9 cellular contexts compared by ENCODE assay signal in the genomic region with DNA sequence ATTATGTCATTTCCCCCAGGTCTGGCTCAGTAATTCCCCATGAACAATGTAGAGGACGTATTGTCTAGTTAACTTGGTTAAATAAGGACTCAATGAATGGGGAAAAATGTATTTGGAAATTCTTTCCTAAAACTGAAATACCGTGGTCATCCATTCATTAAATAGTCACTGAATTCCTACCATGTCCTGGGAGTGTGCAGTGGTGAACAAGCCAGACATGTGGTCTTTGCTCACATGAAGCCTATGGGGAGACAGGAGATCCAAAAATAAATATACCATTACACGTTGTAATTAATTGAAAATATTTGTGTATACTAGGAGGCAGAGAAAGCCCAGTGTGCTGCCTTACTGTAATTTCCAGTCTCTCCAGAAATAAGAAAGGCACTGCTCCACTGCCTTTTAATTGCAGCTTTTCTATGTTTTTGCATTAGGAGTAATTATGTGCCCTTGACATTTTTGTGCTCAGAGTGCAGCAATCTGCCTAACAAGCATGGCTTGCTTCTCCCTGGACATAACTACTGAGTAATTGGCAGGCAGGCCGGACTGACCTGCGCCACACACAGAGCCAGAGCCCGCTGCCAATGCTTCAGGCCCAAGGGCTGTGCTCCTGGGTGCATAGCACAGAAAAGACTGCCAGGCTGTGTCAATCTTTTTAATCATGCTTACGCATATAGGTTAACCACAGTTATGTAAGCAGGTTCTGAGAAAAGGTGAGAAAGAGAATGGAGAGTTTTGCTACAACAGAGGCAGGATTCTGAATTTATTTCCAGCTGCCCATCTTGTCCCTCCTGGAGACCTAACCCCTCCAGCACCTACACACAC. TPM values are rescaled to one million over a fixed set of nuclear protein-coding genes. Genes with fewer than 3 reads are reported as not detected.
DNase-seq lines count a peak whose midpoint lies in the region; ATAC-seq, FAIRE-seq and TF ChIP-seq lines count a peak whose summit lies in the region.
"Had no signal": no experiment of that assay in that cellular context is flagged by ENCODE, and none has a peak within 500 bp of the region (broad histone marks: within the 10 kb centered on the region; RNA-seq: fewer than 3 reads in every experiment).

No MANE protein-coding gene starts in this region.

- H3K27me3 ChIP-seq in bronchial epithelial cell (ENCODE audit: control insufficient read depth, insufficient read depth, low read length) (no peaks in the 10 kb centered on the region), pancreas (no peaks in the 10 kb centered on the region), GM23248 (replicated peaks; ENCODE audit: insufficient read depth) (no peaks in the 10 kb centered on the region)
- H3K27me3 ChIP-seq: cardiac muscle cell had no signal

- intact Hi-C loops in pancreas (cut with DNase I): no loop called here

- no peaks in the 10 kb centered on the region for H3K9me2 ChIP-seq in GM23248 (ENCODE audit: insufficient read depth)

- H3K9me3 ChIP-seq in pancreas: peaks cover 0 to 3% (median 0%) of the 10 kb centered on the region in 4 donors
- no peaks in the 10 kb centered on the region for H3K9me3 ChIP-seq in GM23248 (ENCODE audit: low read depth)

- peaks cover 21% of the 10 kb centered on the region for H3F3A ChIP-seq in GM23248 (ENCODE audit: insufficient read depth)

- H3K4me3 ChIP-seq in bronchial epithelial cell (ENCODE audit: low read depth, low read length) (no peak overlapping the region), pancreas (no peak overlapping the region), GM23248 (no peak overlapping the region)
- H3K4me3 ChIP-seq: cardiac muscle cell had no signal

- TF ChIP-seq CTCF in RWPE1 (conservative IDR thresholded peaks at IDR 0.05; ENCODE audit: low read depth): no peak
- TF ChIP-seq CTCF in bronchial epithelial cell (IDR thresholded peaks at IDR 0.05; ENCODE audit: insufficient read depth, low read length, severe bottlenecking): no peak
- no peak for TF ChIP-seq CTCF in pancreas (IDR thresholded peaks at IDR 0.05)

- no peaks in the 10 kb centered on the region for H4K20me1 ChIP-seq in GM23248 (ENCODE audit: insufficient read depth)

- in situ Hi-C loops in GM23248 (cut with MboI): no loop called here

- peak overlapping the region; percentile 72 for H3K27ac ChIP-seq in RWPE1
- no peak overlapping the region for H3K27ac ChIP-seq in pancreas
- H3K27ac ChIP-seq in GM23248: no peak overlapping the region
- H3K27ac ChIP-seq: cardiac muscle cell had no signal

- no peak overlapping the region for H3K4me2 ChIP-seq in GM23248 (ENCODE audit: unreplicated experiment)

- TF ChIP-seq POLR2A in GM12891 (IDR thresholded peaks at IDR 0.05; ENCODE audit: low read depth, low read length): no peak

- no peak for DNase-seq in GM12891 (ENCODE audit: insufficient read length, low spot score)
- DNase-seq in RWPE1 (ENCODE audit: low spot score): peak; percentile 55
- peak; percentile 87 for DNase-seq in bronchial epithelial cell (ENCODE audit: low read depth)
- peak in 3 of 6 donors; percentile 35 to 58 (median 43) for DNase-seq in pancreas
- DNase-seq in HCEC 1CT: no peak
- no peak for DNase-seq in GM23248

- no peaks in the 10 kb centered on the region for H3K36me3 ChIP-seq in bronchial epithelial cell (ENCODE audit: control insufficient read depth, insufficient read depth, low read length)
- H3K36me3 ChIP-seq in pancreas: no peaks in the 10 kb centered on the region
- no peaks in the 10 kb centered on the region for H3K36me3 ChIP-seq in GM23248 (ENCODE audit: low read depth)
- H3K36me3 ChIP-seq: cardiac muscle cell had no signal

- POLR2A ChIA-PET in RWPE1 (lab: Yijun Ruan, JAX; ENCODE audit: low non-redundant PET): no interaction called here

- H3K4me1 ChIP-seq in pancreas: peaks cover 0 to 9% (median 0%) of the 10 kb centered on the region in 3 donors
- 0 out of 2 replicates have a peak, but pooled peaks cover 11% of the 10 kb centered on the region for H3K4me1 ChIP-seq in GM23248 (ENCODE audit: insufficient read depth)

- no peak overlapping the region for H3K9ac ChIP-seq in GM23248

- H2AFZ ChIP-seq in GM23248: no peak overlapping the region

- H3K79me2 ChIP-seq in GM23248 (ENCODE audit: insufficient read depth): no peaks in the 10 kb centered on the region

- peak; percentile 77 to 90 (median 89) for ATAC-seq in pancreas
- ATAC-seq in GM19328 (IDR thresholded peaks at IDR 0.05; ENCODE audit: unreplicated experiment): no peak
- ATAC-seq in HG03460 (IDR thresholded peaks at IDR 0.05; ENCODE audit: unreplicated experiment): no peak

- FAIRE-seq in GM12891 (lab: Jason Lieb, UNC): peak; percentile 87
- FAIRE-seq in bronchial epithelial cell (lab: Jason Lieb, UNC): peak; percentile 13
- no peak for FAIRE-seq in pancreas (lab: Jason Lieb, UNC)

- CTCF ChIA-PET in RWPE1 (lab: Yijun Ruan, JAX): interaction anchor here (0.6 kb wide), 1 partner anchor 55 kb away, joined by 3 read pairs; no protein-coding TSS in a partner anchor

- 42 to 44% methylated on average over 7 of the region's 7 CpGs for WGBS in pancreas, 2 donors
- 73 to 76% methylated on average over 7 of the region's 7 CpGs for WGBS in GM23248 (ENCODE audit: low coverage in 1 of 2, low lambda C conversion rate in 2 of 2, missing lambda C conversion rate in 2 of 2), 2 experiments

TF ChIP-seq in GM12891, 5 proteins besides CTCF, POLR2A, EP300 and RAD21:
- TF ChIP-seq PAX5 (IDR thresholded peaks at IDR 0.05; ENCODE audit: insufficient read depth, low read length, severe bottlenecking): no peak
- no peak for TF ChIP-seq SPI1 (IDR thresholded peaks at IDR 0.05; ENCODE audit: low read depth, low read length)
- TF ChIP-seq POLR2AphosphoS5 (IDR thresholded peaks at IDR 0.05; ENCODE audit: low read depth, low read length): peak; percentile 52; the same call in 1 of the 2 replicates
- TF ChIP-seq TAF1 (IDR thresholded peaks at IDR 0.05; ENCODE audit: low read depth, low read length): peak; percentile 33; the same call in 1 of the 2 replicates

RNA-seq across cellular contexts. Expression of a gene that starts 22.2 kb away (rescaled TPM):
- polyA plus RNA-seq in GM12891 (2012; ENCODE audit: low read depth, missing spikeins): 62.5 TPM
- total RNA-seq in bronchial epithelial cell (15.3 and 16.0 TPM in 2 replicates), pancreas (10 to 100 TPM; 10.1 to 18.2 (median 12.2) TPM)
- polyA plus RNA-seq in pancreas (10 to 100 TPM; 20.0 to 27.1 TPM), GM23248 (2016; fragmentation: Nextera tagmentation; extraction: Ambion mirVana) (15.7 and 17.3 TPM in 2 replicates)
- total RNA-seq in GM23248 (2014; rRNA removed; shearing (Covaris generic)): 24.3 and 24.4 TPM in 2 replicates

Comparison
In these comparisons a context has a peak if more than half of its experiments do, and no peak if none do; other contexts are left out.
1. DNase-seq: peak in RWPE1 (single experiment) and bronchial epithelial cell (single experiment); none in GM12891 (single experiment), HCEC 1CT (single experiment) and GM23248 (single experiment).
2. ATAC-seq: peak in pancreas (4 of 4); none in GM19328 (single experiment) and HG03460 (single experiment).